In the genomic region with DNA sequence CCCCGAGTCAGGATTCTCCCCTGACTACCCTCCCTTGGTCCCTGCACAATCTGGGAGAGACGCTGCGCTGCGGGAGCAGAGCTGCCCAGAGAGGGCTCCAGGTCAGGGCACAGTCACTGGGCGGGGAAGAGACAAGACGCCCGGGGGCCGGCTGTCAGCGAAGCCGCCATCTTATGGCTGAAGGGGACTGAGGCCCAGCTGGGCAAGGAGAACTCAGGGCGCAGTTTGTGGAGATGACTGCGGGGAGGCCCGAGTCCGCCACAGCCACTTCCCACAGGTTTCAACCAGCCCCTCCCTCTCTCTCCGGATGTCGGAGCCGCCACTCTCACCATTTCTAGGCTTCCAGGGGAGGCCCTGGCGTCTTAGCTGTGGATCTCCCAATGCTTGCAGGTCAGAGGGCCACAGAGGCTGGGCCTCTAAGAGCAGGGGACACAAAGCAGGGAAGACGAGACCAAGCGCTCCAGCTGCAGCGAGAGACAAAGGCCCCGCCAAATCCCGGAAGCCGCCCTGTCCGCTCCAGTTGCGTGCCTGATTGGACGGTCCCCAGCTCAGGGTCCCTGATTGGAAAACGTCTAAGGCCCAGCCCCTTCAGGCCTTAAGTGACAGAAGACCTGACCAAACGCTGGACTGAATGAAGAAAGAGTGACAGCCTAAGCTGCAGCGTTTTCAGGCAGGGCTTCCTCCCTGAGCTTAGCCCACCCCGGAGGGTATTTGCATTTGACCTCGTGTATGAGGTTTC, we compare ENCODE assay signal across 8 cellular contexts. TPM values are rescaled to one million over a fixed set of nuclear protein-coding genes. Genes with fewer than 3 reads are reported as not detected.
DNase-seq lines count a peak whose midpoint lies in the region; ATAC-seq, FAIRE-seq and TF ChIP-seq lines count a peak whose summit lies in the region.

Gene ZNF724, minus strand, starts transcription at position 484 of the 739 bp plus-strand sequence. Its CDS starts 152 bp downstream, at position 332.

- peak within 1 kb of the TSS; percentile 16 for H2BK12ac ChIP-seq in neuronal stem cell (ENCODE audit: low read length)

- H4K91ac ChIP-seq in neuronal stem cell (ENCODE audit: low read depth, low read length, poor library complexity): no peak within 1 kb of the TSS

- peak; percentile 99 for FAIRE-seq in G401.6 (lab: Jason Lieb, UNC)

- H3K4me3 ChIP-seq in gastroesophageal sphincter (peak within 1 kb of the TSS; percentile 36 to 57), neuronal stem cell (ENCODE audit: low read length in 2 of 2) (peak within 1 kb of the TSS; percentile 89 to 93), subcutaneous abdominal adipose tissue (ENCODE audit: low read depth in 1 of 5, low read length in 5 of 5) (peak within 1 kb of the TSS; percentile 84 to 89 (median 87))

- H3K27ac ChIP-seq in gastroesophageal sphincter (peak within 1 kb of the TSS in 3 of 4 donors; percentile 28 to 64 (median 39)), neuronal stem cell (replicated peaks; ENCODE audit: low read length) (peak within 1 kb of the TSS; percentile 99), subcutaneous abdominal adipose tissue (ENCODE audit: low read depth, low read length) (peak within 1 kb of the TSS; percentile 77)

- peak within 1 kb of the TSS; percentile 66 for H3K4ac ChIP-seq in neuronal stem cell (ENCODE audit: low read length)

- H2BK15ac ChIP-seq in neuronal stem cell (ENCODE audit: low read length): no peak within 1 kb of the TSS

- H3K36me3 ChIP-seq in gastroesophageal sphincter (peaks cover 0 to 5% of the 10 kb centered on the region in 2 donors), neuronal stem cell (replicated peaks in 1 of 2; ENCODE audit: control insufficient read depth in 2 of 2, insufficient read depth in 2 of 2, low read length in 2 of 2) (peaks cover 14 to 39% of the 10 kb centered on the region in 2 donors), subcutaneous abdominal adipose tissue (ENCODE audit: control insufficient read depth in 5 of 5, insufficient read depth in 5 of 5, low read length in 5 of 5) (no peaks in the 10 kb centered on the region)

- 0% methylated on average over 4 of the region's 32 CpGs for WGBS in gastroesophageal sphincter (ENCODE audit: low coverage in 1 of 2), 2 donors
- no CpG with 5 or more reads among the region's 32 CpGs for WGBS in neuronal stem cell (ENCODE audit: extremely low coverage in 2 of 2, insufficient read length in 2 of 2, insufficient replicate concordance in 1 of 2), 2 donors

- no peak for TF ChIP-seq EP300 in gastroesophageal sphincter (IDR thresholded peaks at IDR 0.05)

- H3K4me2 ChIP-seq in neuronal stem cell (ENCODE audit: insufficient read depth, low read length, poor library complexity, severe bottlenecking): peak within 1 kb of the TSS; percentile 48

- H3K79me1 ChIP-seq in neuronal stem cell (ENCODE audit: low read depth, low read length): no peaks in the 10 kb centered on the region

- DNase-seq in HCEC 1CT (peak; percentile 95), NAMALWA (ENCODE audit: low spot score) (peak; percentile 99), SK-MEL-5 (ENCODE audit: low read depth, low spot score) (peak; percentile 93), neuronal stem cell (ENCODE audit: low spot score) (peak; percentile 95)
- DNase-seq in activated naive CD4-positive, alpha-beta T cell treated with Interleukin-2 at 50 U/mL for 16 hours: peak; percentile 89

- H2AFZ ChIP-seq in neuronal stem cell (ENCODE audit: low read length): peak within 1 kb of the TSS; percentile 79

- no peak for TF ChIP-seq CTCF in gastroesophageal sphincter (IDR thresholded peaks at IDR 0.05)

- peak in 1 of 2 donors; percentile 14 for TF ChIP-seq POLR2A in gastroesophageal sphincter (IDR thresholded peaks at IDR 0.05)

- H3K9ac ChIP-seq in neuronal stem cell (ENCODE audit: low read depth, low read length, poor library complexity) (peak within 1 kb of the TSS; percentile 94), subcutaneous abdominal adipose tissue (ENCODE audit: low read length in 5 of 5) (peak within 1 kb of the TSS; percentile 52 to 89 (median 81))

- in situ Hi-C loops in SK-MEL-5 (cut with HindIII; ENCODE audit: low pct_unique_long_range_greater_than_20kb, low sequenced_read_pairs): no loop called here

- H3K18ac ChIP-seq in neuronal stem cell (ENCODE audit: low read length): peak within 1 kb of the TSS; percentile 97

- no peak within 1 kb of the TSS for H2BK5ac ChIP-seq in neuronal stem cell (ENCODE audit: low read length)

- H3K23ac ChIP-seq in neuronal stem cell (ENCODE audit: low read depth, low read length, poor library complexity): peak within 1 kb of the TSS; percentile 91

- peaks cover 0 to 15% (median 6%) of the 10 kb centered on the region in 3 donors for H3K4me1 ChIP-seq in gastroesophageal sphincter
- no peaks in the 10 kb centered on the region for H3K4me1 ChIP-seq in neuronal stem cell (ENCODE audit: control insufficient read depth in 2 of 2, insufficient read depth in 1 of 2, low read depth in 1 of 2, low read length in 2 of 2)
- peaks cover 0 to 16% (median 9%) of the 10 kb centered on the region in 5 donors for H3K4me1 ChIP-seq in subcutaneous abdominal adipose tissue (ENCODE audit: control insufficient read depth in 5 of 5, insufficient read depth in 5 of 5, low read length in 5 of 5)

- H2BK120ac ChIP-seq in neuronal stem cell (ENCODE audit: low read depth, low read length): no peak within 1 kb of the TSS

- ATAC-seq in gastroesophageal sphincter: peak; percentile 99

- peak within 1 kb of the TSS; percentile 75 for H3K14ac ChIP-seq in neuronal stem cell (ENCODE audit: low read length)

- no peaks in the 10 kb centered on the region for H3K9me3 ChIP-seq in gastroesophageal sphincter
- H3K9me3 ChIP-seq in neuronal stem cell (replicated peaks in 1 of 2; ENCODE audit: control insufficient read depth in 2 of 2, insufficient read depth in 1 of 2, low read depth in 1 of 2, low read length in 2 of 2): peaks cover 12 to 39% of the 10 kb centered on the region in 2 donors
- H3K9me3 ChIP-seq in subcutaneous abdominal adipose tissue (ENCODE audit: control insufficient read depth in 5 of 5, low read length in 5 of 5): no peaks in the 10 kb centered on the region

- H2AK5ac ChIP-seq in neuronal stem cell (ENCODE audit: low read depth, low read length): peak within 1 kb of the TSS; percentile 53

- H4K8ac ChIP-seq in neuronal stem cell (ENCODE audit: low read depth, low read length): no peak within 1 kb of the TSS

- H3K27me3 ChIP-seq in gastroesophageal sphincter (no peaks in the 10 kb centered on the region), neuronal stem cell (ENCODE audit: control insufficient read depth in 3 of 3, insufficient read depth in 3 of 3, low read depth in 1 of 3, low read length in 3 of 3) (no peaks in the 10 kb centered on the region), subcutaneous abdominal adipose tissue (ENCODE audit: control insufficient read depth in 5 of 5, insufficient read depth in 4 of 5, low read length in 5 of 5) (no peaks in the 10 kb centered on the region)

RNA-seq across cellular contexts. Expression of gene ZNF724, which starts in this region (rescaled TPM):
- total RNA-seq in SK-MEL-5 (2014; rRNA removed; shearing (Covaris generic)): 4.1 and 6.2 TPM in 2 replicates
- polyA plus RNA-seq in SK-MEL-5 (2015; cell fraction: cytosol; rRNA removed): 2.8 and 3.6 TPM in 2 replicates
- polyA plus RNA-seq in SK-MEL-5 (2015; cell fraction: nucleus; rRNA removed): 1.9 and 2.4 TPM in 2 replicates
- total RNA-seq in gastroesophageal sphincter: under 1 TPM in 3 of 4 donors, not detected in 1; 0.57 to 0.94 (median 0.69) TPM
- 21.9 TPM for polyA plus RNA-seq in neuronal stem cell (2013, experiment 1 of 2)
- 23.2 TPM for polyA plus RNA-seq in neuronal stem cell (2013, experiment 2 of 2)

Comparison
In these comparisons a context has a peak if more than half of its experiments do, and no peak if none do; other contexts are left out.
1. Peak in every context shown above with its lines: DNase-seq, ATAC-seq, H3K4me3 ChIP-seq and H3K27ac ChIP-seq.
2. Peak in ATAC-seq, H3K4me3 ChIP-seq and H3K27ac ChIP-seq in gastroesophageal sphincter; RNA of the gene not detected or under 1 TPM.
3. H3K27ac ChIP-seq: peak in every context shown above with its lines; median percentile 99 in neuronal stem cell; 77 in subcutaneous abdominal adipose tissue; 39 in gastroesophageal sphincter.